14 cellular contexts compared by ENCODE assay signal in genomic region chr1:169904834-169905233, GRCh38. TPM values are rescaled to one million over a fixed set of nuclear protein-coding genes. Genes with fewer than 3 reads are reported as not detected.
A peak's percentile ranks its signal among the peaks of the same experiment; 100 is the strongest.
DNase-seq lines count a peak whose midpoint lies in the region; ATAC-seq and TF ChIP-seq lines count a peak whose summit lies in the region.
"Had no signal": no experiment of that assay in that cellular context is flagged by ENCODE, and none has a peak within 500 bp of the region (broad histone marks: within the 10 kb centered on the region; RNA-seq: fewer than 3 reads in every experiment).

No MANE protein-coding gene starts in this region.

- POLR2A ChIA-PET in activated CD8-positive, alpha-beta T cell treated with anti-CD3 and anti-CD28 coated beads for 36 hours (lab: Charles Lee): interaction anchor here (0.9 kb wide), 1 partner anchor 11 kb away, joined by 5 read pairs; the partner anchor contains the start of gene SCYL3
- POLR2A ChIA-PET in activated CD8-positive, alpha-beta T cell treated with anti-CD3 and anti-CD28 coated beads, Interleukin-2, amount 10 ng/mL, durations not matched to agents 7 days and 5 days (lab: Charles Lee): no interaction called here

- WGBS in lower leg skin, 2 donors: 83 to 92% methylated on average over 1 of the region's 1 CpG

- peaks cover 20% of the 10 kb centered on the region for H3K4me1 Mint-ChIP-seq in activated CD8-positive, alpha-beta T cell treated with anti-CD3 and anti-CD28 coated beads for 36 hours (ENCODE audit: low read depth)
- H3K4me1 Mint-ChIP-seq in activated CD8-positive, alpha-beta T cell treated with anti-CD3 and anti-CD28 coated beads, Interleukin-2, amount 10 ng/mL, durations not matched to agents 7 days and 5 days (ENCODE audit: low read depth): peaks cover 30% of the 10 kb centered on the region
- H3K4me1 Mint-ChIP-seq in stimulated activated naive B cell treated with anti-CD40 and anti-IgM and Interleukin-4, amounts not matched to agents 10 μg/mL and 1 μg/mL and 100 μg/mL, for 72 hours: peaks cover 3 to 12% of the 10 kb centered on the region in 2 donors
- H3K4me1 Mint-ChIP-seq: H9 had no signal

- CTCF ChIA-PET in activated CD8-positive, alpha-beta T cell treated with anti-CD3 and anti-CD28 coated beads for 36 hours (lab: Charles Lee): no interaction called here
- CTCF ChIA-PET in activated CD8-positive, alpha-beta T cell treated with anti-CD3 and anti-CD28 coated beads, Interleukin-2, amount 10 ng/mL, durations not matched to agents 7 days and 5 days (lab: Charles Lee): no interaction called here

- TF ChIP-seq POLR2A in lower leg skin (IDR thresholded peaks at IDR 0.05): no peak

- H3K36me3 Mint-ChIP-seq in activated CD8-positive, alpha-beta T cell treated with anti-CD3 and anti-CD28 coated beads for 36 hours (ENCODE audit: low read depth): no peaks in the 10 kb centered on the region
- H3K36me3 Mint-ChIP-seq in activated CD8-positive, alpha-beta T cell treated with anti-CD3 and anti-CD28 coated beads, Interleukin-2, amount 10 ng/mL, durations not matched to agents 7 days and 5 days (ENCODE audit: low read depth): peaks cover 2% of the 10 kb centered on the region
- no peaks in the 10 kb centered on the region for H3K36me3 Mint-ChIP-seq in stimulated activated naive B cell treated with anti-CD40 and anti-IgM and Interleukin-4, amounts not matched to agents 10 μg/mL and 1 μg/mL and 100 μg/mL, for 72 hours
- H3K36me3 Mint-ChIP-seq: CD14-positive monocyte; CD8-positive, alpha-beta T cell had no signal

- peaks cover 3% of the 10 kb centered on the region for H3K27me3 Mint-ChIP-seq in activated CD8-positive, alpha-beta T cell treated with anti-CD3 and anti-CD28 coated beads for 36 hours
- H3K27me3 Mint-ChIP-seq in activated CD8-positive, alpha-beta T cell treated with anti-CD3 and anti-CD28 coated beads, Interleukin-2, amount 10 ng/mL, durations not matched to agents 7 days and 5 days (ENCODE audit: low read depth): peaks cover 11% of the 10 kb centered on the region
- H3K27me3 Mint-ChIP-seq in stimulated activated naive B cell treated with anti-CD40 and anti-IgM and Interleukin-4, amounts not matched to agents 10 μg/mL and 1 μg/mL and 100 μg/mL, for 72 hours: peaks cover 18 to 29% of the 10 kb centered on the region in 2 donors

- H3K9me3 Mint-ChIP-seq in activated CD8-positive, alpha-beta T cell treated with anti-CD3 and anti-CD28 coated beads for 36 hours: no peaks in the 10 kb centered on the region
- H3K9me3 Mint-ChIP-seq in activated CD8-positive, alpha-beta T cell treated with anti-CD3 and anti-CD28 coated beads, Interleukin-2, amount 10 ng/mL, durations not matched to agents 7 days and 5 days (ENCODE audit: insufficient read depth): no peaks in the 10 kb centered on the region
- no peaks in the 10 kb centered on the region for H3K9me3 Mint-ChIP-seq in stimulated activated naive B cell treated with anti-CD40 and anti-IgM and Interleukin-4, amounts not matched to agents 10 μg/mL and 1 μg/mL and 100 μg/mL, for 72 hours

- intact Hi-C loops in activated CD8-positive, alpha-beta T cell treated with anti-CD3 and anti-CD28 coated beads for 36 hours (cut with micrococcal nuclease): no loop called here
- intact Hi-C loops in lower leg skin (cut with DNase I; ENCODE audit: low total_unique reads): no loop called here

- no peak for DNase-seq in activated CD8-positive, alpha-beta T cell treated with anti-CD3 and anti-CD28 coated beads for 36 hours
- no peak for DNase-seq in activated CD8-positive, alpha-beta T cell treated with anti-CD3 and anti-CD28 coated beads, Interleukin-2, amount 10 ng/mL, durations not matched to agents 7 days and 5 days
- no peak for DNase-seq in stimulated activated naive B cell treated with anti-CD40 and anti-IgM and Interleukin-4, amounts not matched to agents 10 μg/mL and 1 μg/mL and 100 μg/mL, for 72 hours
- no peak for DNase-seq in COR-L47 (lab: John Stamatoyannopoulos, UW)
- no peak for DNase-seq in lower leg skin (ENCODE audit: low spot score in 2 of 2)
- DNase-seq: Caco-2; CD8-positive, alpha-beta T cell; GF-D8; GOT3; H9 had no signal

- peak; percentile 28 for ATAC-seq in activated CD8-positive, alpha-beta T cell treated with anti-CD3 and anti-CD28 coated beads for 36 hours
- no peak for ATAC-seq in activated CD8-positive, alpha-beta T cell treated with anti-CD3 and anti-CD28 coated beads, Interleukin-2, amount 10 ng/mL, durations not matched to agents 7 days and 5 days
- ATAC-seq in HG02610 (IDR thresholded peaks at IDR 0.05; ENCODE audit: unreplicated experiment) (peak; percentile 52), HG03432 (IDR thresholded peaks at IDR 0.05; ENCODE audit: unreplicated experiment) (peak; percentile 35), HG03354 (IDR thresholded peaks at IDR 0.05; ENCODE audit: poor library complexity, severe bottlenecking, unreplicated experiment) (no peak)
- ATAC-seq in stimulated activated naive B cell treated with anti-CD40 and anti-IgM and Interleukin-4, amounts not matched to agents 10 μg/mL and 1 μg/mL and 100 μg/mL, for 72 hours (replicated peaks): peak; percentile 23 to 36
- ATAC-seq: CD8-positive, alpha-beta T cell had no signal

- no peak for TF ChIP-seq CTCF in activated CD8-positive, alpha-beta T cell treated with anti-CD3 and anti-CD28 coated beads for 36 hours (IDR thresholded peaks at IDR 0.05)
- no peak for TF ChIP-seq CTCF in lower leg skin (IDR thresholded peaks at IDR 0.05)

- H3K4me3 ChIP-seq in lower leg skin (ENCODE audit: low read depth, poor library complexity, severe bottlenecking): no peak overlapping the region

- H3K4me3 Mint-ChIP-seq in activated CD8-positive, alpha-beta T cell treated with anti-CD3 and anti-CD28 coated beads for 36 hours: no peak overlapping the region
- H3K4me3 Mint-ChIP-seq in activated CD8-positive, alpha-beta T cell treated with anti-CD3 and anti-CD28 coated beads, Interleukin-2, amount 10 ng/mL, durations not matched to agents 7 days and 5 days: no peak overlapping the region
- no peak overlapping the region for H3K4me3 Mint-ChIP-seq in stimulated activated naive B cell treated with anti-CD40 and anti-IgM and Interleukin-4, amounts not matched to agents 10 μg/mL and 1 μg/mL and 100 μg/mL, for 72 hours
- H3K4me3 Mint-ChIP-seq: CD14-positive monocyte; CD8-positive, alpha-beta T cell; H9 had no signal

- no peak overlapping the region for H3K27ac Mint-ChIP-seq in activated CD8-positive, alpha-beta T cell treated with anti-CD3 and anti-CD28 coated beads for 36 hours
- no peak overlapping the region for H3K27ac Mint-ChIP-seq in activated CD8-positive, alpha-beta T cell treated with anti-CD3 and anti-CD28 coated beads, Interleukin-2, amount 10 ng/mL, durations not matched to agents 7 days and 5 days
- no peak overlapping the region for H3K27ac Mint-ChIP-seq in stimulated activated naive B cell treated with anti-CD40 and anti-IgM and Interleukin-4, amounts not matched to agents 10 μg/mL and 1 μg/mL and 100 μg/mL, for 72 hours
- H3K27ac Mint-ChIP-seq: CD8-positive, alpha-beta T cell; H9 had no signal

RNA-seq across cellular contexts. Expression of gene SCYL3, which starts 11.1 kb away (rescaled TPM):
- total RNA-seq in activated CD8-positive, alpha-beta T cell treated with anti-CD3 and anti-CD28 coated beads for 36 hours: 1 to 10 TPM; 7.7 to 8.4 TPM
- 10 to 100 TPM; 14.6 to 15.1 TPM for total RNA-seq in activated CD8-positive, alpha-beta T cell treated with anti-CD3 and anti-CD28 coated beads, Interleukin-2, amount 10 ng/mL, durations not matched to agents 7 days and 5 days
- 10 to 100 TPM; 17.2 to 24.0 (median 17.7) TPM for total RNA-seq in lower leg skin

Comparison
In these comparisons a context has a peak if more than half of its experiments do, and no peak if none do; other contexts are left out.
1. ATAC-seq: peak in activated CD8-positive, alpha-beta T cell treated with anti-CD3 and anti-CD28 coated beads for 36 hours (single experiment), HG02610 (single experiment), HG03432 (single experiment) and stimulated activated naive B cell treated with anti-CD40 and anti-IgM and Interleukin-4, amounts not matched to agents 10 μg/mL and 1 μg/mL and 100 μg/mL, for 72 hours (2 of 2); none in activated CD8-positive, alpha-beta T cell treated with anti-CD3 and anti-CD28 coated beads, Interleukin-2, amount 10 ng/mL, durations not matched to agents 7 days and 5 days (single experiment) and HG03354 (single experiment).